ENCODE assay signal across 1 cellular context in genomic region chr9:19440823-19441580, GRCh38.
TF ChIP-seq lines count a peak whose summit lies in the region.

No MANE protein-coding gene starts in this region.

TF ChIP-seq in H1, 55 proteins besides CTCF, POLR2A, EP300 and RAD21:
- no peak for TF ChIP-seq JUND (IDR thresholded peaks at IDR 0.05; ENCODE audit: low read length)
TF ChIP-seq in H1: peak in this region for 0.
